Comparison of ENCODE assay signal across 20 cellular contexts in the genomic region with DNA sequence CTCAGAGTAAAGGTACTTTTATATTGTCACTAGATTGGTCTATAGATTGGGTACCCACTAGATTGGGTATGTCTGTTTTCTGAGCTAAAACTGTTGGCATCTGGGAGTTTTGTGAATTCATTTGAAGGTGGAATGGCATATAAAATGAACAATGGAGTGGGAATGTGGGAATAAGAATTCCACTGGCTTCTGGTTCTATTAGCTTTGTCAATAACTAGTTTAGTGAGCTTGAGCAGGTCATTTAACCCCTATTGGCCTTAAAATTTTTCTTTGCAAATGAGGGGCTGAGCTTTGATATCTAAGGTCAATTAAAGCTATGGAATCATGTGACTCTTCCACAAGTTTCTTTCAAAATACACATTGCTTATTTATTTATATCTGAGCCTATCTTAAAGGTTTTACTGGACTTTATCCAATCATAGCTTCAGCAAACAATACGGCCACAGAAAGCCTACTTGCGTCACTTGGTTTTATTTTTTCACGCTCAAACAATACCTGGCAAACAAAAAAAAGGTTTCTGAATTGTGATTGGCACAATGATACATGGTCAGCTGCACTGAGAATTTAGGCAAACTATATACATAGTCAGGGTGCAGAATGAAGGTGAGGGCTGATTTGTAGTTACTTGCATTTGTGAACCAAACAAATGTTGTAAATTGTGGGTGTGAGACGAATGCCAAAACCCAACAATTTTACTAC. TPM values are rescaled to one million over a fixed set of nuclear protein-coding genes. Genes with fewer than 3 reads are reported as not detected.
DNase-seq lines count a peak whose midpoint lies in the region; ATAC-seq, FAIRE-seq and TF ChIP-seq lines count a peak whose summit lies in the region.
"Had no signal": no experiment of that assay in that cellular context is flagged by ENCODE, and none has a peak within 500 bp of the region (broad histone marks: within the 10 kb centered on the region; RNA-seq: fewer than 3 reads in every experiment).

No MANE protein-coding gene starts in this region.

- TF ChIP-seq CTCF in HCT116 (IDR thresholded peaks at IDR 0.05 in 2 of 3, conservative IDR thresholded peaks at IDR 0.05 in 1 of 3; ENCODE audit: borderline replicate concordance in 1 of 3, insufficient read depth in 1 of 3, low read depth in 2 of 3, low read length in 2 of 3) (no peak), K562 (IDR thresholded peaks at IDR 0.05 in 2 of 3, conservative IDR thresholded peaks at IDR 0.05 in 1 of 3; ENCODE audit: insufficient read depth in 2 of 3, low read depth in 1 of 3, low read length in 3 of 3) (no peak), neural progenitor cell (IDR thresholded peaks at IDR 0.05) (no peak), stomach (IDR thresholded peaks at IDR 0.05) (no peak), GM23338 (conservative IDR thresholded peaks at IDR 0.05; ENCODE audit: low read depth in 2 of 2) (no peak), left ventricle myocardium inferior (IDR thresholded peaks at IDR 0.05; ENCODE audit: borderline replicate concordance) (no peak)

- H3K36me3 ChIP-seq in HCT116 (ENCODE audit: control insufficient read depth in 1 of 2, insufficient read depth in 2 of 2, low read length in 2 of 2) = no peaks in the 10 kb centered on the region
- no peaks in the 10 kb centered on the region for H3K36me3 ChIP-seq in K562 (ENCODE audit: control insufficient read depth, insufficient read depth, low read length)
- no peaks in the 10 kb centered on the region for H3K36me3 ChIP-seq in neural progenitor cell
- no peaks in the 10 kb centered on the region for H3K36me3 ChIP-seq in stomach
- H3K36me3 ChIP-seq in GM23338 (ENCODE audit: insufficient read depth) = no peaks in the 10 kb centered on the region
- H3K36me3 ChIP-seq in left ventricle myocardium inferior = no peaks in the 10 kb centered on the region
- H3K36me3 ChIP-seq: HAP-1 had no signal

- no peaks in the 10 kb centered on the region for H3F3A ChIP-seq in neural progenitor cell (ENCODE audit: low read depth)
- H3F3A ChIP-seq in GM23338 (replicated peaks; ENCODE audit: low read depth) = no peaks in the 10 kb centered on the region

- H3K27me3 ChIP-seq in HCT116 (ENCODE audit: insufficient read depth, low read length) (no peaks in the 10 kb centered on the region), K562 (ENCODE audit: control insufficient read depth in 2 of 2, insufficient read depth in 2 of 2, low read length in 2 of 2) (no peaks in the 10 kb centered on the region), neural progenitor cell (no peaks in the 10 kb centered on the region), stomach (no peaks in the 10 kb centered on the region), GM23338 (ENCODE audit: insufficient read depth) (no peaks in the 10 kb centered on the region), left ventricle myocardium inferior (ENCODE audit: low read depth) (no peaks in the 10 kb centered on the region)

- CTCF ChIA-PET in HCT116 (lab: Charles Lee) (no interaction called here), K562 (lab: Yijun Ruan, JAX; ENCODE audit: low intra/inter-chr PET ratio) (no interaction called here)

- H3K9me2 ChIP-seq in HCT116 (ENCODE audit: insufficient read depth) (no peaks in the 10 kb centered on the region), GM23338 (ENCODE audit: insufficient read depth) (no peaks in the 10 kb centered on the region; the same call in 1 of the 2 replicates)

- H3K4me3 Mint-ChIP-seq in neural progenitor cell = no peak overlapping the region
- no peak overlapping the region for H3K4me3 Mint-ChIP-seq in GM23338
- H3K4me3 Mint-ChIP-seq: CD4-positive, alpha-beta memory T cell had no signal

- 10% methylated on average over 4 of the region's 4 CpGs for WGBS in K562 (ENCODE audit: insufficient coverage, low coverage, missing lambda C conversion rate)
- 37 to 70% (median 51%) methylated on average over 4 of the region's 4 CpGs for WGBS in stomach, 5 donors

- H3K27me3 Mint-ChIP-seq in neural progenitor cell (ENCODE audit: insufficient read depth, low read depth) (peaks cover 3% of the 10 kb centered on the region), GM23338 (ENCODE audit: insufficient read depth, low read depth, poor library complexity) (no peaks in the 10 kb centered on the region)

- RAD21 ChIA-PET in HCT116 (lab: Charles Lee; ENCODE audit: low non-redundant PET in 1 of 2, low total read pairs in 2 of 2, uncharacterized antibody in 2 of 2, unreplicated experiment in 2 of 2) = no interaction called here

- no peak overlapping the region for H3K27ac Mint-ChIP-seq in neural progenitor cell
- no peak overlapping the region for H3K27ac Mint-ChIP-seq in GM23338
- H3K27ac Mint-ChIP-seq: CD4-positive, alpha-beta memory T cell had no signal

- intact Hi-C loops in HCT116 (cut with micrococcal nuclease) = no loop called here
- intact Hi-C loops in K562 (cut with micrococcal nuclease) = no loop called here
- intact Hi-C loops in stomach (cut with DNase I; ENCODE audit: low total_unique reads) = no loop called here
- intact Hi-C loops in left ventricle myocardium inferior (cut with micrococcal nuclease) = no loop called here

- POLR2A ChIA-PET in HCT116 (lab: Charles Lee) = interaction anchor here (0.7 to 1.0 kb wide), 2 partner anchors 12 to 14 kb away, joined by 3 read pairs; no protein-coding TSS in a partner anchor
- POLR2A ChIA-PET in K562 (lab: Yijun Ruan, JAX) = interaction anchor here (1.0 kb wide), 1 partner anchor 14 kb away, joined by 4 read pairs; no protein-coding TSS in a partner anchor

- H3K4me3 ChIP-seq in HCT116 (replicated peaks in 1 of 2; ENCODE audit: low read depth in 1 of 2, low read length in 2 of 2) = no peak overlapping the region
- no peak overlapping the region for H3K4me3 ChIP-seq in K562
- H3K4me3 ChIP-seq in neural progenitor cell = no peak overlapping the region
- no peak overlapping the region for H3K4me3 ChIP-seq in stomach
- no peak overlapping the region for H3K4me3 ChIP-seq in GM23338
- no peak overlapping the region for H3K4me3 ChIP-seq in left ventricle myocardium inferior
- H3K4me3 ChIP-seq: A549, GM23248, HAP-1 had no signal

- ATAC-seq in HCT116 (no peak), K562 (no peak), HG03159 (IDR thresholded peaks at IDR 0.05; ENCODE audit: unreplicated experiment) (no peak), GM23338 (no peak)
- ATAC-seq: A549 had no signal

- H3K9me3 Mint-ChIP-seq in neural progenitor cell (no peaks in the 10 kb centered on the region), GM23338 (no peaks in the 10 kb centered on the region)
- H3K9me3 Mint-ChIP-seq: CD4-positive, alpha-beta memory T cell had no signal

- BruUV-seq in HCT116 (replicated peaks; lab: Mats Ljungman, UMichigan) (no TSS peak), K562 (replicated peaks; lab: Mats Ljungman, UMichigan) (no TSS peak)

- H2AFZ ChIP-seq in HCT116 (ENCODE audit: low read depth, low read length, poor library complexity, severe bottlenecking) (peak overlapping the region; percentile 29), K562 (ENCODE audit: low read depth, low read length) (0 out of 2 replicates have a peak overlapping the region, but pooled peaks have one; percentile 27), neural progenitor cell (replicated peaks) (peak overlapping the region; percentile 30), GM23338 (no peak overlapping the region)
- H2AFZ ChIP-seq: GM23248 had no signal

- no peaks in the 10 kb centered on the region for H4K20me1 ChIP-seq in HCT116 (ENCODE audit: insufficient read depth)
- no peaks in the 10 kb centered on the region for H4K20me1 ChIP-seq in K562 (replicated peaks; ENCODE audit: control insufficient read depth, insufficient read depth, low read length)
- no peaks in the 10 kb centered on the region for H4K20me1 ChIP-seq in neural progenitor cell (ENCODE audit: low read depth)
- H4K20me1 ChIP-seq in GM23338 (replicated peaks; ENCODE audit: insufficient read depth) = no peaks in the 10 kb centered on the region

- TF ChIP-seq RAD21 in HCT116 (IDR thresholded peaks at IDR 0.05; ENCODE audit: low read depth) = no peak
- TF ChIP-seq RAD21 in K562 (CRISPR knock-in tag; conservative IDR thresholded peaks at IDR 0.05 in 1 of 2, IDR thresholded peaks at IDR 0.05 in 1 of 2) = no peak

- H3K4me1 Mint-ChIP-seq in neural progenitor cell = peaks cover 3% of the 10 kb centered on the region
- no peaks in the 10 kb centered on the region; the same call in 2 of the 3 replicates for H3K4me1 Mint-ChIP-seq in GM23338
- H3K4me1 Mint-ChIP-seq: CD4-positive, alpha-beta memory T cell had no signal

- no peaks in the 10 kb centered on the region for H3K9me1 ChIP-seq in K562 (ENCODE audit: control insufficient read depth, insufficient read depth, low read length)

- FAIRE-seq in K562 (lab: Jason Lieb, UNC) = no peak
- FAIRE-seq: A549, G401.6, GM12892 had no signal

- H3K9ac ChIP-seq in HCT116 (ENCODE audit: low read length) = no peak overlapping the region
- H3K9ac ChIP-seq in K562 (ENCODE audit: insufficient read depth in 1 of 2, low read depth in 2 of 2, low read length in 2 of 2) = no peak overlapping the region
- H3K9ac ChIP-seq in neural progenitor cell = no peak overlapping the region
- H3K9ac ChIP-seq: GM23248 had no signal

- H3K4me2 ChIP-seq in HCT116 (ENCODE audit: low read length) (no peak overlapping the region), K562 (ENCODE audit: insufficient read depth, low read length) (no peak overlapping the region), neural progenitor cell (no peak overlapping the region), GM23338 (no peak overlapping the region)
- H3K4me2 ChIP-seq: A549 had no signal

- H3K27ac ChIP-seq in HCT116 (ENCODE audit: low read depth, low read length) = no peak overlapping the region
- H3K27ac ChIP-seq in K562 (ENCODE audit: extremely low read depth, low read depth, low read length) = no peak overlapping the region
- H3K27ac ChIP-seq in neural progenitor cell = no peak overlapping the region
- peak overlapping the region; percentile 56 to 78 (median 68) for H3K27ac ChIP-seq in stomach
- no peak overlapping the region for H3K27ac ChIP-seq in GM23338 (ENCODE audit: low read depth)
- H3K27ac ChIP-seq in left ventricle myocardium inferior (replicated peaks) = no peak overlapping the region
- H3K27ac ChIP-seq: A549, GM23248 had no signal

- H3K9me3 ChIP-seq in HCT116 (ENCODE audit: control insufficient read depth in 1 of 2, insufficient read depth in 1 of 2, low read depth in 1 of 2, low read length in 2 of 2) = no peaks in the 10 kb centered on the region
- no peaks in the 10 kb centered on the region for H3K9me3 ChIP-seq in K562 (replicated peaks; ENCODE audit: control insufficient read depth, insufficient read depth, low read depth, low read length)
- H3K9me3 ChIP-seq in neural progenitor cell (ENCODE audit: low read depth) = no peaks in the 10 kb centered on the region
- no peaks in the 10 kb centered on the region for H3K9me3 ChIP-seq in stomach
- H3K9me3 ChIP-seq in left ventricle myocardium inferior (replicated peaks) = no peaks in the 10 kb centered on the region
- H3K9me3 ChIP-seq: A549, HAP-1 had no signal

- TF ChIP-seq POLR2A in HCT116 (IDR thresholded peaks at IDR 0.05; ENCODE audit: borderline replicate concordance, extremely low read depth, insufficient read depth, insufficient read length) = no peak
- TF ChIP-seq POLR2A in K562 (conservative IDR thresholded peaks at IDR 0.05) = no peak
- no peak for TF ChIP-seq POLR2A in stomach (IDR thresholded peaks at IDR 0.05)

- DNase-seq in HCT116 (ENCODE audit: low read depth, low spot score) (no peak), K562 (ENCODE audit: extremely low read depth in 1 of 4, low spot score in 3 of 4) (no peak), neural progenitor cell (ENCODE audit: low spot score) (no peak), stomach (no peak), GM23338 (ENCODE audit: low spot score) (no peak), left ventricle myocardium inferior (no peak)
- DNase-seq: 8988T; ACHN; C1 segment of cervical spinal cord; Calu3; CD4-positive, alpha-beta memory T cell; COR-L47; DMS53; DND-41; GM23248 had no signal

- H3K36me3 Mint-ChIP-seq in neural progenitor cell = no peaks in the 10 kb centered on the region
- H3K36me3 Mint-ChIP-seq in GM23338 (ENCODE audit: low read depth) = no peaks in the 10 kb centered on the region
- H3K36me3 Mint-ChIP-seq: CD4-positive, alpha-beta memory T cell had no signal

- H3K79me2 ChIP-seq in HCT116 (ENCODE audit: insufficient read depth, low read length) (no peaks in the 10 kb centered on the region), K562 (ENCODE audit: control insufficient read depth, insufficient read depth, low read length) (no peaks in the 10 kb centered on the region), neural progenitor cell (ENCODE audit: low read depth) (no peaks in the 10 kb centered on the region), GM23338 (replicated peaks; ENCODE audit: insufficient read depth) (no peaks in the 10 kb centered on the region)

- TF ChIP-seq EP300 in K562 (IDR thresholded peaks at IDR 0.05; ENCODE audit: low read length) = no peak
- no peak for TF ChIP-seq EP300 in stomach (IDR thresholded peaks at IDR 0.05)

- in situ Hi-C loops in K562 (cut with MboI) = no loop called here

- H3K4me1 ChIP-seq in HCT116 (ENCODE audit: control insufficient read depth in 1 of 2, insufficient read depth in 2 of 2, low read length in 2 of 2) (peaks cover 0 to 11% of the 10 kb centered on the region in 2 experiments; a peak in 2 of 4 replicates), K562 (replicated peaks in 1 of 2; ENCODE audit: control insufficient read depth in 2 of 2, insufficient read depth in 2 of 2, low read length in 2 of 2) (no peaks in the 10 kb centered on the region), neural progenitor cell (peaks cover 3% of the 10 kb centered on the region), stomach (peaks cover 0 to 14% (median 10%) of the 10 kb centered on the region in 4 donors), GM23338 (ENCODE audit: insufficient read depth) (no peaks in the 10 kb centered on the region), left ventricle myocardium inferior (no peaks in the 10 kb centered on the region)
- H3K4me1 ChIP-seq: HAP-1 had no signal

RNA-seq across cellular contexts. Expression of a gene that starts 28.8 kb away (rescaled TPM):
- total RNA-seq in HCT116 (2021; ENCODE audit: unreplicated experiment) (1,605 TPM), K562 (2014; rRNA removed) (38.3 and 40.9 TPM in 2 replicates), K562 (2014; rRNA removed; fragmentation: Illumina TruSeq; extraction: Trizol) (62.8 and 75.6 TPM in 2 replicates), K562 (2015; rRNA removed; fragmentation: Illumina TruSeq; extraction: Trizol) (60.5 and 63.6 TPM in 2 replicates), K562 (2021) (77.8 and 89.2 TPM in 2 replicates), neural progenitor cell (ENCODE audit: low replicate concordance) (27.3 and 40.4 TPM in 2 replicates), stomach (100 to 1,000 TPM in 4 of 5 donors, 10 to 100 TPM in 1; 53.1 to 222 (median 146) TPM), left ventricle myocardium inferior (76.0 TPM)
- 428 and 446 TPM in 2 replicates for polyA plus RNA-seq in HCT116 (2012)
- 48.8 and 150 TPM in 2 replicates for total RNA-seq in K562 (2011; cell fraction: chromatin; rRNA removed; ENCODE audit: low replicate concordance)
- 22.3 and 36.3 TPM in 2 replicates for total RNA-seq in K562 (2011; cell fraction: nucleolus; rRNA removed)
- total RNA-seq in K562 (2011; cell fraction: nucleoplasm; rRNA removed) = 55.5 and 94.2 TPM in 2 replicates
- polyA plus RNA-seq in K562 (2011; rRNA removed) (39.6 and 52.0 TPM in 2 replicates), K562 (2014; fragmentation: Illumina TruSeq; extraction: Trizol) (48.6 and 64.6 TPM in 2 replicates), K562 (2014; fragmentation: Nextera tagmentation; extraction: Ambion mirVana) (10 to 100 TPM; 18.5 to 20.3 TPM), K562 (2014; rRNA removed) (42.5 and 44.2 TPM in 2 replicates), stomach (10 to 100 TPM; 19.4 to 62.9 (median 37.6) TPM), GM23338 (2016; fragmentation: Nextera tagmentation; extraction: Ambion mirVana) (4.4 and 5.1 TPM in 2 replicates)
- polyA plus RNA-seq in K562 (2011; cell fraction: cytosol; rRNA removed) = 14.5 and 19.9 TPM in 2 replicates
- polyA plus RNA-seq in K562 (2011; cell fraction: nucleus; rRNA removed) = 55.9 and 59.1 TPM in 2 replicates
- 30.6 and 51.9 TPM in 2 replicates for polyA plus RNA-seq in K562 (2012)
- polyA minus RNA-seq in K562 (2011; rRNA and poly(A)+ RNA removed) = 67.7 and 75.5 TPM in 2 replicates
- polyA minus RNA-seq in K562 (2011; cell fraction: cytosol; rRNA and poly(A)+ RNA removed) = 29.8 and 31.0 TPM in 2 replicates
- 64.8 and 112 TPM in 2 replicates for polyA minus RNA-seq in K562 (2011; cell fraction: nucleus; rRNA and poly(A)+ RNA removed)
- 10.4 and 12.0 TPM in 2 replicates for total RNA-seq in GM23338 (2014; rRNA removed; shearing (Covaris generic))

Comparison
In these comparisons a context has a peak if more than half of its experiments do, and no peak if none do; other contexts are left out.
1. H3K27ac ChIP-seq: peak in stomach (5 of 5); none in HCT116 (single experiment), K562 (single experiment), neural progenitor cell (single experiment), GM23338 (single experiment) and left ventricle myocardium inferior (single experiment).